8 cellular contexts compared by ENCODE assay signal in genomic region chr1:113874017-113874879, GRCh38.
DNase-seq lines count a peak whose midpoint lies in the region; ATAC-seq and TF ChIP-seq lines count a peak whose summit lies in the region.
"Had no signal": no experiment of that assay in that cellular context is flagged by ENCODE, and none has a peak within 500 bp of the region (broad histone marks: within the 10 kb centered on the region; RNA-seq: fewer than 3 reads in every experiment).

No MANE protein-coding gene starts in this region.

- H3K27me3 ChIP-seq in RWPE2 (ENCODE audit: insufficient read depth, poor library complexity, severe bottlenecking) = no peaks in the 10 kb centered on the region

- H3K9me3 ChIP-seq in RWPE2 (ENCODE audit: severe bottlenecking) = no peaks in the 10 kb centered on the region

- no peak for TF ChIP-seq POLR2A in erythroblast (IDR thresholded peaks at IDR 0.05; ENCODE audit: low read length)

- H3K4me1 ChIP-seq in RWPE2 (ENCODE audit: insufficient read depth, poor library complexity, severe bottlenecking) = peaks cover 4% of the 10 kb centered on the region

- no peak for DNase-seq in GM12864 (ENCODE audit: low read depth)
- DNase-seq in RWPE2 (ENCODE audit: low spot score) = no peak
- DNase-seq in erythroblast (lab: John Stamatoyannopoulos, UW) = peak; percentile 55 to 60
- DNase-seq in NCI-H2029 treated with DMSO at 0.1 percent for 48 hours (lab: John Stamatoyannopoulos, UW) = no peak
- no peak for DNase-seq in AG08395 (ENCODE audit: low spot score)

- H3K36me3 ChIP-seq in RWPE2 (ENCODE audit: low read depth) = no peaks in the 10 kb centered on the region

- H3K4me3 ChIP-seq in GM12864 (ENCODE audit: low read depth, low read length) = no peak overlapping the region
- no peak overlapping the region for H3K4me3 ChIP-seq in RWPE2 (ENCODE audit: severe bottlenecking)
- H3K4me3 ChIP-seq: skin epidermis had no signal

- ATAC-seq in HG02610 (IDR thresholded peaks at IDR 0.05; ENCODE audit: unreplicated experiment) (peak; percentile 41), RWPE2 (ENCODE audit: low read depth) (peak; percentile 68), HG02938 (IDR thresholded peaks at IDR 0.05; ENCODE audit: unreplicated experiment) (no peak)

- H3K27ac ChIP-seq in RWPE2 (ENCODE audit: poor library complexity, severe bottlenecking) = no peak overlapping the region

- TF ChIP-seq CTCF in GM12864 (IDR thresholded peaks at IDR 0.05; ENCODE audit: low read depth, low read length, missing control alignments) (peak; percentile 71), RWPE2 (IDR thresholded peaks at IDR 0.05; ENCODE audit: poor library complexity, severe bottlenecking) (peak; percentile 21)

Comparison
In these comparisons a context has a peak if more than half of its experiments do, and no peak if none do; other contexts are left out.
1. DNase-seq: peak in erythroblast (2 of 2); none in GM12864 (single experiment), RWPE2 (single experiment), NCI-H2029 treated with DMSO at 0.1 percent for 48 hours (single experiment) and AG08395 (single experiment).